8 cellular contexts compared by ENCODE assay signal in genomic region chr12:43835264-43835655, GRCh38. TPM values are rescaled to one million over a fixed set of nuclear protein-coding genes. Genes with fewer than 3 reads are reported as not detected.
DNase-seq lines count a peak whose midpoint lies in the region; ATAC-seq and TF ChIP-seq lines count a peak whose summit lies in the region.

No MANE protein-coding gene starts in this region.

- H3K4me2 ChIP-seq in parathyroid adenoma (ENCODE audit: low read length) = peak overlapping the region; percentile 85

- no peaks in the 10 kb centered on the region for H3K36me3 ChIP-seq in parathyroid adenoma (ENCODE audit: control insufficient read depth, insufficient read depth, low read length)

- H3K4me3 ChIP-seq in fibroblast of the aortic adventitia (ENCODE audit: low read depth, low read length) (peak overlapping the region; percentile 77), parathyroid adenoma (ENCODE audit: low read depth, low read length) (peak overlapping the region; percentile 68)

- H3K4me1 ChIP-seq in parathyroid adenoma = no peaks in the 10 kb centered on the region

- DNase-seq in T-cell (peak in 5 of 34 experiments; percentile 2 to 11 (median 5)), fibroblast of the aortic adventitia (ENCODE audit: low read depth) (peak; percentile 17), ecto neural progenitor cell (ENCODE audit: low spot score) (no peak)
- DNase-seq in stimulated activated naive CD4-positive, alpha-beta T cell treated with Interleukin-2 at 50 U/mL for 16 hours (lab: John Stamatoyannopoulos, UW) = no peak

- ATAC-seq in GM18511 (IDR thresholded peaks at IDR 0.05; ENCODE audit: unreplicated experiment) (peak; percentile 12), HG02759 (IDR thresholded peaks at IDR 0.05; ENCODE audit: unreplicated experiment) (peak; percentile 7), T-cell (replicated peaks in 1 of 4) (peak in 3 of 4 experiments; percentile 1 to 10 (median 5)), GM21825 (IDR thresholded peaks at IDR 0.05; ENCODE audit: unreplicated experiment) (no peak)

- CTCF ChIA-PET in T-cell (lab: Charles Lee) = interaction anchor here in 1 of 2 donors (0.7 to 1.4 kb wide), 2 partner anchors 15 to 29 kb away, joined by 3 to 9 read pairs; partner anchors contain the start of gene TWF1

- no peaks in the 10 kb centered on the region for H3K9me3 Mint-ChIP-seq in T-cell

- peak overlapping the region; percentile 76 to 88 (median 79) for H3K4me3 Mint-ChIP-seq in T-cell

- H3K4me1 Mint-ChIP-seq in T-cell = peaks cover 48 to 62% (median 49%) of the 10 kb centered on the region in 3 donors

- no peaks in the 10 kb centered on the region for H3K79me2 ChIP-seq in parathyroid adenoma

- H3K27me3 ChIP-seq in parathyroid adenoma (ENCODE audit: control insufficient read depth, insufficient read depth, low read length) = no peaks in the 10 kb centered on the region

- no peaks in the 10 kb centered on the region for H3K36me3 Mint-ChIP-seq in T-cell

- H3K9me3 ChIP-seq in parathyroid adenoma (ENCODE audit: control insufficient read depth, low read length) = no peaks in the 10 kb centered on the region

- H3K27me3 Mint-ChIP-seq in T-cell = no peaks in the 10 kb centered on the region

- POLR2A ChIA-PET in T-cell (lab: Charles Lee) = interaction anchor here in 1 of 2 donors (0.6 to 1.6 kb wide), 2 partner anchors 29 to 32 kb away, joined by 3 to 15 read pairs; partner anchors contain the start of gene TWF1

- H3K27ac ChIP-seq in parathyroid adenoma = peak overlapping the region; percentile 87

- TF ChIP-seq CTCF in fibroblast of the aortic adventitia (IDR thresholded peaks at IDR 0.05; ENCODE audit: insufficient read depth, low read length) = no peak
- no peak for TF ChIP-seq CTCF in parathyroid adenoma (IDR thresholded peaks at IDR 0.05)

- H3K27ac Mint-ChIP-seq in T-cell = peak overlapping the region; percentile 77 to 85

- H3K9ac ChIP-seq in parathyroid adenoma = peak overlapping the region; percentile 50

- peak overlapping the region; percentile 92 for H2AFZ ChIP-seq in parathyroid adenoma

RNA-seq across cellular contexts. Expression of gene TMEM117, which starts 0.6 kb away (rescaled TPM):
- total RNA-seq in T-cell (1 to 10 TPM; 3.3 to 4.4 (median 3.9) TPM), fibroblast of the aortic adventitia (ENCODE audit: low replicate concordance) (9.9 and 13.0 TPM in 2 replicates)

RNA-seq across cellular contexts. Expression of gene TWF1, which starts 29.1 kb away (rescaled TPM):
- total RNA-seq in T-cell (10 to 100 TPM; 23.4 to 53.3 (median 29.4) TPM), fibroblast of the aortic adventitia (ENCODE audit: low replicate concordance) (50.2 and 179 TPM in 2 replicates)
